In the genomic region with DNA sequence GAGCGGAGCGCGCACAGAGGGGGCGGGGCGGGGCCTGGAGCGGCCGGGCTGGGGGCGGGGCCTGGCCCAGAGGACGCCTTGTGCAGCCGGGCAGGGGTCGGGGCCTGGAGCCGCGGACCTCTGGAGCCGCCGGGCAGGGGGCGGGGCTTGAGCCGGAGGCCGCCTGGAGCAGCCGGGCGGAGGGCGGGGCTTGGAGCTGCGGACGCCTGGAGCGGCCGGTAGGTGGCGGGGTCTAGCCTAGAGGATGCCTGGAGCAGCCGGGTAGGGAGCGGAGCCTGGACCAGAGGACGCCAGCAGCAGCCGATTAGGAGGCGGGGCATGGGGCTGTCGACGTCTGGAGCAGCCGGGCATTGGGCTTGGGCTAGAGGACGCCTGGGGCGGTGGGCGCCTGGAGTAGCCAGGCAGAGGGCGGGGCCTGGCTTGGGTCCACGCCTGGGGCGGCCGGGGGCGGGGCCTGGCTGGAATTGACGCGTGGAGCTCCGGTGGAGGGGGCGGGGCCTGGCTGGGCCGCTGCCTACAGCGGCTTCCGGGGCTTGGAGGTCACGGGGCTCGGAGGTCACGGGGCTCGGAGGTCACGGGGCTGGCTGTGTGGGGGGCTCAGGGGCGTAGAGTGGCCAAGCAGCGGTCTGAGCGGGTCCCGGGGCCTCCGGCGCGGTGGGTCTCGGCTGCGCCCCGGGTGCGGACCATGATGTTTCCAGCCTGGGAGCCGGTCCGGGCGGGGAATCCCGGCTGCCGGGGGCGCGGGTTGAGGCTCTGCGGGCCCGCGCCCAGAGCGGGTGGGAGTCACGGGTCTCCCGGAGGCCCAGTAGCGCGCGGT, we compare ENCODE assay signal across 1 cellular context.
TF ChIP-seq lines count a peak whose summit lies in the region.

Gene ANKRD10 (minus strand): TSS at position 13 of the 817 bp plus-strand sequence. CDS start 135 bp downstream, outside the sequence.

TF ChIP-seq in SK-N-SH, 30 proteins besides CTCF, POLR2A, EP300 and RAD21 (continued from another document):
- TF ChIP-seq SMC3 (IDR thresholded peaks at IDR 0.05; ENCODE audit: low read depth, low read length): peak; percentile 47
- TF ChIP-seq RCOR1 (IDR thresholded peaks at IDR 0.05; ENCODE audit: low read length): 0 out of 2 replicates have a peak, but pooled peaks have one; percentile 43
- 0 out of 2 replicates have a peak, but pooled peaks have one; percentile 14 for TF ChIP-seq NFIC (IDR thresholded peaks at IDR 0.05; ENCODE audit: borderline replicate concordance)
